24 cellular contexts compared by ENCODE assay signal in the genomic region with DNA sequence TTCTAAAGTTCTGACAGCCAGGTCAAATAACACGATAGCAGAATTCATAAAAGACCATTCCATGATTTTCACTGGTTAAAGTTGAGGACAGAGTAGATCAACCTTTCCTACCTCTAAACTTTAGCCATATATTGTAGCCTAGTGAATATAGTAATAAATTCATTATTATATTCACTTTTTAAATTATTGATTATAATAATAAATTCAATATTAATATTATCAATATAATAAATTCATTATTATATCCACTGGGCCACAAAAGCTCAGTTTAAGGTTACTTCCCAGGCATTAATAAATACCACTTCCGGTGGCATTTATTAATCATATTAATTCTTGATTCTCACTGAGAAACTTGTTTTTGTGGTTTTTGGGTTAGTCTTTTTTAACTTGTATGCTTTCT.
"Had no signal": no experiment of that assay in that cellular context is flagged by ENCODE, and none has a peak within 500 bp of the region (broad histone marks: within the 10 kb centered on the region; RNA-seq: fewer than 3 reads in every experiment).

No MANE protein-coding gene starts in this region.

- H3K27me3 Mint-ChIP-seq: dendritic cell treated with granulocyte-macrophage colony-stimulating factor and Interleukin-4, amounts not matched to agents 40 ng/mL and 50 ng/mL, for 4 days; effector memory CD8-positive, alpha-beta T cell had no signal

- H3K4me3 Mint-ChIP-seq: dendritic cell treated with granulocyte-macrophage colony-stimulating factor and Interleukin-4, amounts not matched to agents 40 ng/mL and 50 ng/mL, for 4 days; effector memory CD8-positive, alpha-beta T cell; endodermal cell had no signal

- FAIRE-seq: endometrium, endothelial cell of umbilical vein had no signal

- H3K27ac Mint-ChIP-seq: dendritic cell treated with granulocyte-macrophage colony-stimulating factor and Interleukin-4, amounts not matched to agents 40 ng/mL and 50 ng/mL, for 4 days; effector memory CD8-positive, alpha-beta T cell; endodermal cell had no signal

- H3K9me3 Mint-ChIP-seq: dendritic cell treated with granulocyte-macrophage colony-stimulating factor and Interleukin-4, amounts not matched to agents 40 ng/mL and 50 ng/mL, for 4 days; effector memory CD8-positive, alpha-beta T cell; endodermal cell had no signal

- ATAC-seq: effector memory CD8-positive, alpha-beta T cell; esophagus mucosa; foreskin keratinocyte; gastrocnemius medialis; gastroesophageal sphincter; heart left ventricle; heart right ventricle had no signal

- DNase-seq: colonic mucosa; cortex of kidney; dermis blood vessel endothelial cell; dorsolateral prefrontal cortex; effector CD4-positive, alpha-beta T cell; effector CD8-positive, alpha-beta T cell; effector memory CD4-positive, alpha-beta T cell; effector memory CD8-positive, alpha-beta T cell; endodermal cell; erythroblast; esophagus squamous epithelium; foreskin fibroblast; foreskin keratinocyte; foreskin melanocyte; gastrocnemius medialis; glutamatergic neuron; head of caudate nucleus; heart left ventricle; heart right ventricle had no signal
